In the genomic region with DNA sequence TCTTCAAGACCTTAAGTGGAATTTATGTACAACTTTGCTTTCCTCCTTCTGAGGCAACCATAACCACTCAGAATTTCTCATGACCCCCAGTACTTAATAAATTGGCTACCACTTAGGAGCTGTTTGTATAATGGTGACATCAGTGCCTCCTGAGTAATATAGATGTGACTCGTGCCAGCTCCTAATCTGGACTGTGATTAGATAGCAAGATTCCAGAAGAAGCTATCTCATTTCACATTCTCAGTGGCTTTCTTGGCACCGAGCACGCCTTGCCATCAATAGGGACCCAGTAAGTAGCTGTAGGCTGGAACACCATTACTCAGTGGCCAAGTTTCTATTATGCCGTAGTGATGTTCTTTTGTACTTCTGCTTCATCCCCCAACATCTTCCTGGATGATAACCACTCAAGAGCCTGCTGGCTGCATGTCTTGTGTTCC, we compare ENCODE assay signal across 1 cellular context.
TF ChIP-seq lines count a peak whose summit lies in the region.

No MANE protein-coding gene starts in this region.

TF ChIP-seq in HEK293, 187 proteins besides CTCF, POLR2A, EP300 and RAD21 (continued from another document and continues in another):
- TF ChIP-seq, protein P1, sequence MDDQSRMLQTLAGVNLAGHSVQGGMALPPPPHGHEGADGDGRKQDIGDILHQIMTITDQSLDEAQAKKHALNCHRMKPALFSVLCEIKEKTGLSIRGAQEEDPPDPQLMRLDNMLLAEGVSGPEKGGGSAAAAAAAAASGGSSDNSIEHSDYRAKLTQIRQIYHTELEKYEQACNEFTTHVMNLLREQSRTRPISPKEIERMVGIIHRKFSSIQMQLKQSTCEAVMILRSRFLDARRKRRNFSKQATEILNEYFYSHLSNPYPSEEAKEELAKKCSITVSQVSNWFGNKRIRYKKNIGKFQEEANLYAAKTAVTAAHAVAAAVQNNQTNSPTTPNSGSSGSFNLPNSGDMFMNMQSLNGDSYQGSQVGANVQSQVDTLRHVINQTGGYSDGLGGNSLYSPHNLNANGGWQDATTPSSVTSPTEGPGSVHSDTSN (CRISPR knock-in tag; IDR thresholded peaks at IDR 0.05): no peak
- TF ChIP-seq, protein P2, sequence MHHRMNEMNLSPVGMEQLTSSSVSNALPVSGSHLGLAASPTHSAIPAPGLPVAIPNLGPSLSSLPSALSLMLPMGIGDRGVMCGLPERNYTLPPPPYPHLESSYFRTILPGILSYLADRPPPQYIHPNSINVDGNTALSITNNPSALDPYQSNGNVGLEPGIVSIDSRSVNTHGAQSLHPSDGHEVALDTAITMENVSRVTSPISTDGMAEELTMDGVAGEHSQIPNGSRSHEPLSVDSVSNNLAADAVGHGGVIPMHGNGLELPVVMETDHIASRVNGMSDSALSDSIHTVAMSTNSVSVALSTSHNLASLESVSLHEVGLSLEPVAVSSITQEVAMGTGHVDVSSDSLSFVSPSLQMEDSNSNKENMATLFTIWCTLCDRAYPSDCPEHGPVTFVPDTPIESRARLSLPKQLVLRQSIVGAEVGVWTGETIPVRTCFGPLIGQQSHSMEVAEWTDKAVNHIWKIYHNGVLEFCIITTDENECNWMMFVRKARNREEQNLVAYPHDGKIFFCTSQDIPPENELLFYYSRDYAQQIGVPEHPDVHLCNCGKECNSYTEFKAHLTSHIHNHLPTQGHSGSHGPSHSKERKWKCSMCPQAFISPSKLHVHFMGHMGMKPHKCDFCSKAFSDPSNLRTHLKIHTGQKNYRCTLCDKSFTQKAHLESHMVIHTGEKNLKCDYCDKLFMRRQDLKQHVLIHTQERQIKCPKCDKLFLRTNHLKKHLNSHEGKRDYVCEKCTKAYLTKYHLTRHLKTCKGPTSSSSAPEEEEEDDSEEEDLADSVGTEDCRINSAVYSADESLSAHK (tag by site-specific recombination; IDR thresholded peaks at IDR 0.05): no peak
- TF ChIP-seq ZNF596 (tag by site-specific recombination; IDR thresholded peaks at IDR 0.05): no peak
- TF ChIP-seq ZFP69B (tag by site-specific recombination; IDR thresholded peaks at IDR 0.05): peak; percentile 71; the same call in 1 of the 2 replicates
- peak; percentile 75; the same call in 1 of the 2 replicates for TF ChIP-seq IKZF3 (tag by site-specific recombination; IDR thresholded peaks at IDR 0.05)
- no peak for TF ChIP-seq ZNF112 (tag by site-specific recombination; IDR thresholded peaks at IDR 0.05)
- no peak for TF ChIP-seq OVOL3 (tag by site-specific recombination; IDR thresholded peaks at IDR 0.05)
- TF ChIP-seq ZNF223 (tag by site-specific recombination; IDR thresholded peaks at IDR 0.05): no peak
- 0 out of 2 replicates have a peak, but pooled peaks have one; percentile 22 for TF ChIP-seq ZSCAN30 (tag by site-specific recombination; IDR thresholded peaks at IDR 0.05)
- no peak for TF ChIP-seq ZFP3 (tag by site-specific recombination; IDR thresholded peaks at IDR 0.05; ENCODE audit: low read depth)
- no peak for TF ChIP-seq ZNF571 (tag by site-specific recombination; IDR thresholded peaks at IDR 0.05)
- TF ChIP-seq ZNF416 (tag by site-specific recombination; IDR thresholded peaks at IDR 0.05): no peak
- no peak for TF ChIP-seq ZNF544 (tag by site-specific recombination; IDR thresholded peaks at IDR 0.05)
- TF ChIP-seq ZNF626 (tag by site-specific recombination; IDR thresholded peaks at IDR 0.05): no peak
- no peak for TF ChIP-seq ZNF354C (tag by site-specific recombination; IDR thresholded peaks at IDR 0.05; ENCODE audit: borderline replicate concordance, low read depth)
- TF ChIP-seq, protein P3, sequence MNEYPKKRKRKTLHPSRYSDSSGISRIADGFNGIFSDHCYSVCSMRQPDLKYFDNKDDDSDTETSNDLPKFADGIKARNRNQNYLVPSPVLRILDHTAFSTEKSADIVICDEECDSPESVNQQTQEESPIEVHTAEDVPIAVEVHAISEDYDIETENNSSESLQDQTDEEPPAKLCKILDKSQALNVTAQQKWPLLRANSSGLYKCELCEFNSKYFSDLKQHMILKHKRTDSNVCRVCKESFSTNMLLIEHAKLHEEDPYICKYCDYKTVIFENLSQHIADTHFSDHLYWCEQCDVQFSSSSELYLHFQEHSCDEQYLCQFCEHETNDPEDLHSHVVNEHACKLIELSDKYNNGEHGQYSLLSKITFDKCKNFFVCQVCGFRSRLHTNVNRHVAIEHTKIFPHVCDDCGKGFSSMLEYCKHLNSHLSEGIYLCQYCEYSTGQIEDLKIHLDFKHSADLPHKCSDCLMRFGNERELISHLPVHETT (tag by site-specific recombination; IDR thresholded peaks at IDR 0.05): peak; percentile 90
- TF ChIP-seq ZNF555 (tag by site-specific recombination; conservative IDR thresholded peaks at IDR 0.05): no peak
- TF ChIP-seq ZNF585B (tag by site-specific recombination; IDR thresholded peaks at IDR 0.05): no peak
- TF ChIP-seq ZNF169 (tag by site-specific recombination; IDR thresholded peaks at IDR 0.05): no peak
- TF ChIP-seq ZNF202 (tag by site-specific recombination; IDR thresholded peaks at IDR 0.05; ENCODE audit: borderline replicate concordance): no peak
- TF ChIP-seq, protein P4, sequence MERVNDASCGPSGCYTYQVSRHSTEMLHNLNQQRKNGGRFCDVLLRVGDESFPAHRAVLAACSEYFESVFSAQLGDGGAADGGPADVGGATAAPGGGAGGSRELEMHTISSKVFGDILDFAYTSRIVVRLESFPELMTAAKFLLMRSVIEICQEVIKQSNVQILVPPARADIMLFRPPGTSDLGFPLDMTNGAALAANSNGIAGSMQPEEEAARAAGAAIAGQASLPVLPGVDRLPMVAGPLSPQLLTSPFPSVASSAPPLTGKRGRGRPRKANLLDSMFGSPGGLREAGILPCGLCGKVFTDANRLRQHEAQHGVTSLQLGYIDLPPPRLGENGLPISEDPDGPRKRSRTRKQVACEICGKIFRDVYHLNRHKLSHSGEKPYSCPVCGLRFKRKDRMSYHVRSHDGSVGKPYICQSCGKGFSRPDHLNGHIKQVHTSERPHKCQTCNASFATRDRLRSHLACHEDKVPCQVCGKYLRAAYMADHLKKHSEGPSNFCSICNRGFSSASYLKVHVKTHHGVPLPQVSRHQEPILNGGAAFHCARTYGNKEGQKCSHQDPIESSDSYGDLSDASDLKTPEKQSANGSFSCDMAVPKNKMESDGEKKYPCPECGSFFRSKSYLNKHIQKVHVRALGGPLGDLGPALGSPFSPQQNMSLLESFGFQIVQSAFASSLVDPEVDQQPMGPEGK (tag by site-specific recombination; IDR thresholded peaks at IDR 0.05): peak; percentile 68
- TF ChIP-seq ZNF629 (tag by site-specific recombination; IDR thresholded peaks at IDR 0.05): peak; percentile 92
- TF ChIP-seq, protein P5, sequence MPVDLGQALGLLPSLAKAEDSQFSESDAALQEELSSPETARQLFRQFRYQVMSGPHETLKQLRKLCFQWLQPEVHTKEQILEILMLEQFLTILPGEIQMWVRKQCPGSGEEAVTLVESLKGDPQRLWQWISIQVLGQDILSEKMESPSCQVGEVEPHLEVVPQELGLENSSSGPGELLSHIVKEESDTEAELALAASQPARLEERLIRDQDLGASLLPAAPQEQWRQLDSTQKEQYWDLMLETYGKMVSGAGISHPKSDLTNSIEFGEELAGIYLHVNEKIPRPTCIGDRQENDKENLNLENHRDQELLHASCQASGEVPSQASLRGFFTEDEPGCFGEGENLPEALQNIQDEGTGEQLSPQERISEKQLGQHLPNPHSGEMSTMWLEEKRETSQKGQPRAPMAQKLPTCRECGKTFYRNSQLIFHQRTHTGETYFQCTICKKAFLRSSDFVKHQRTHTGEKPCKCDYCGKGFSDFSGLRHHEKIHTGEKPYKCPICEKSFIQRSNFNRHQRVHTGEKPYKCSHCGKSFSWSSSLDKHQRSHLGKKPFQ (tag by site-specific recombination; IDR thresholded peaks at IDR 0.05): no peak
- no peak for TF ChIP-seq SP2 (tag by site-specific recombination; IDR thresholded peaks at IDR 0.05)
- no peak for TF ChIP-seq ZBTB20 (tag by site-specific recombination; IDR thresholded peaks at IDR 0.05)
- TF ChIP-seq ZNF548 (tag by site-specific recombination; IDR thresholded peaks at IDR 0.05): 0 out of 2 replicates have a peak, but pooled peaks have one; percentile 12
- TF ChIP-seq, protein P6, sequence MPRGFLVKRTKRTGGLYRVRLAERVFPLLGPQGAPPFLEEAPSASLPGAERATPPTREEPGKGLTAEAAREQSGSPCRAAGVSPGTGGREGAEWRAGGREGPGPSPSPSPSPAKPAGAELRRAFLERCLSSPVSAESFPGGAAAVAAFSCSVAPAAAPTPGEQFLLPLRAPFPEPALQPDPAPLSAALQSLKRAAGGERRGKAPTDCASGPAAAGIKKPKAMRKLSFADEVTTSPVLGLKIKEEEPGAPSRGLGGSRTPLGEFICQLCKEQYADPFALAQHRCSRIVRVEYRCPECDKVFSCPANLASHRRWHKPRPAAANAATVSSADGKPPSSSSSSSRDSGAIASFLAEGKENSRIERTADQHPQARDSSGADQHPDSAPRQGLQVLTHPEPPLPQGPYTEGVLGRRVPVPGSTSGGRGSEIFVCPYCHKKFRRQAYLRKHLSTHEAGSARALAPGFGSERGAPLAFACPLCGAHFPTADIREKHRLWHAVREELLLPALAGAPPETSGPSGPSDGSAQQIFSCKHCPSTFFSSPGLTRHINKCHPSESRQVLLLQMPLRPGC (tag by site-specific recombination; IDR thresholded peaks at IDR 0.05): peak; percentile 94
- TF ChIP-seq KLF16 (tag by site-specific recombination; IDR thresholded peaks at IDR 0.05): no peak
- peak; percentile 84 for TF ChIP-seq ZFP37 (tag by site-specific recombination; IDR thresholded peaks at IDR 0.05)
- TF ChIP-seq ZNF140 (tag by site-specific recombination; IDR thresholded peaks at IDR 0.05): no peak
- TF ChIP-seq ZNF24 (tag by site-specific recombination; IDR thresholded peaks at IDR 0.05): peak; percentile 95
- TF ChIP-seq SALL2 (tag by site-specific recombination; IDR thresholded peaks at IDR 0.05; ENCODE audit: borderline replicate concordance): no peak
- no peak for TF ChIP-seq ZNF391 (tag by site-specific recombination; IDR thresholded peaks at IDR 0.05; ENCODE audit: borderline replicate concordance, low read depth)
- TF ChIP-seq ZNF121 (tag by site-specific recombination; IDR thresholded peaks at IDR 0.05): no peak
- no peak for TF ChIP-seq ZNF302 (tag by site-specific recombination; IDR thresholded peaks at IDR 0.05; ENCODE audit: low read depth)
- TF ChIP-seq ZNF146 (tag by site-specific recombination; IDR thresholded peaks at IDR 0.05): peak; percentile 3; the same call in 1 of the 2 replicates
- TF ChIP-seq, protein P7, sequence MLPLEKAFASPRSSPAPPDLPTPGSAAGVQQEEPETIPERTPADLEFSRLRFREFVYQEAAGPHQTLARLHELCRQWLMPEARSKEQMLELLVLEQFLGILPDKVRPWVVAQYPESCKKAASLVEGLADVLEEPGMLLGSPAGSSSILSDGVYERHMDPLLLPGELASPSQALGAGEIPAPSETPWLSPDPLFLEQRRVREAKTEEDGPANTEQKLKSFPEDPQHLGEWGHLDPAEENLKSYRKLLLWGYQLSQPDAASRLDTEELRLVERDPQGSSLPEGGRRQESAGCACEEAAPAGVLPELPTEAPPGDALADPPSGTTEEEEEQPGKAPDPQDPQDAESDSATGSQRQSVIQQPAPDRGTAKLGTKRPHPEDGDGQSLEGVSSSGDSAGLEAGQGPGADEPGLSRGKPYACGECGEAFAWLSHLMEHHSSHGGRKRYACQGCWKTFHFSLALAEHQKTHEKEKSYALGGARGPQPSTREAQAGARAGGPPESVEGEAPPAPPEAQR (tag by site-specific recombination; IDR thresholded peaks at IDR 0.05): no peak
- peak; percentile 69; the same call in 1 of the 2 replicates for TF ChIP-seq ZNF664 (tag by site-specific recombination; IDR thresholded peaks at IDR 0.05)
- TF ChIP-seq, protein P8, sequence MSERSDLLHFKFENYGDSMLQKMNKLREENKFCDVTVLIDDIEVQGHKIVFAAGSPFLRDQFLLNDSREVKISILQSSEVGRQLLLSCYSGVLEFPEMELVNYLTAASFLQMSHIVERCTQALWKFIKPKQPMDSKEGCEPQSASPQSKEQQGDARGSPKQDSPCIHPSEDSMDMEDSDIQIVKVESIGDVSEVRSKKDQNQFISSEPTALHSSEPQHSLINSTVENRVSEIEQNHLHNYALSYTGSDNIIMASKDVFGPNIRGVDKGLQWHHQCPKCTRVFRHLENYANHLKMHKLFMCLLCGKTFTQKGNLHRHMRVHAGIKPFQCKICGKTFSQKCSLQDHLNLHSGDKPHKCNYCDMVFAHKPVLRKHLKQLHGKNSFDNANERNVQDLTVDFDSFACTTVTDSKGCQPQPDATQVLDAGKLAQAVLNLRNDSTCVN (tag by site-specific recombination; optimal IDR thresholded peaks at IDR 0.05): no peak
- TF ChIP-seq ZNF292 (tag by site-specific recombination; IDR thresholded peaks at IDR 0.05; ENCODE audit: borderline replicate concordance, low read depth): no peak
- TF ChIP-seq ZNF623 (tag by site-specific recombination; IDR thresholded peaks at IDR 0.05): no peak
- TF ChIP-seq ZFP41 (tag by site-specific recombination; IDR thresholded peaks at IDR 0.05; ENCODE audit: borderline replicate concordance): no peak
- no peak for TF ChIP-seq YY2 (tag by site-specific recombination; IDR thresholded peaks at IDR 0.05)
- no peak for TF ChIP-seq MYNN (tag by site-specific recombination; IDR thresholded peaks at IDR 0.05; ENCODE audit: borderline replicate concordance)
- TF ChIP-seq, protein P9, sequence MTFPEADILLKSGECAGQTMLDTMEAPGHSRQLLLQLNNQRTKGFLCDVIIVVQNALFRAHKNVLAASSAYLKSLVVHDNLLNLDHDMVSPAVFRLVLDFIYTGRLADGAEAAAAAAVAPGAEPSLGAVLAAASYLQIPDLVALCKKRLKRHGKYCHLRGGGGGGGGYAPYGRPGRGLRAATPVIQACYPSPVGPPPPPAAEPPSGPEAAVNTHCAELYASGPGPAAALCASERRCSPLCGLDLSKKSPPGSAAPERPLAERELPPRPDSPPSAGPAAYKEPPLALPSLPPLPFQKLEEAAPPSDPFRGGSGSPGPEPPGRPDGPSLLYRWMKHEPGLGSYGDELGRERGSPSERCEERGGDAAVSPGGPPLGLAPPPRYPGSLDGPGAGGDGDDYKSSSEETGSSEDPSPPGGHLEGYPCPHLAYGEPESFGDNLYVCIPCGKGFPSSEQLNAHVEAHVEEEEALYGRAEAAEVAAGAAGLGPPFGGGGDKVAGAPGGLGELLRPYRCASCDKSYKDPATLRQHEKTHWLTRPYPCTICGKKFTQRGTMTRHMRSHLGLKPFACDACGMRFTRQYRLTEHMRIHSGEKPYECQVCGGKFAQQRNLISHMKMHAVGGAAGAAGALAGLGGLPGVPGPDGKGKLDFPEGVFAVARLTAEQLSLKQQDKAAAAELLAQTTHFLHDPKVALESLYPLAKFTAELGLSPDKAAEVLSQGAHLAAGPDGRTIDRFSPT (tag by site-specific recombination; IDR thresholded peaks at IDR 0.05): no peak
